ENCODE assay signal across 8 cellular contexts in the genomic region with DNA sequence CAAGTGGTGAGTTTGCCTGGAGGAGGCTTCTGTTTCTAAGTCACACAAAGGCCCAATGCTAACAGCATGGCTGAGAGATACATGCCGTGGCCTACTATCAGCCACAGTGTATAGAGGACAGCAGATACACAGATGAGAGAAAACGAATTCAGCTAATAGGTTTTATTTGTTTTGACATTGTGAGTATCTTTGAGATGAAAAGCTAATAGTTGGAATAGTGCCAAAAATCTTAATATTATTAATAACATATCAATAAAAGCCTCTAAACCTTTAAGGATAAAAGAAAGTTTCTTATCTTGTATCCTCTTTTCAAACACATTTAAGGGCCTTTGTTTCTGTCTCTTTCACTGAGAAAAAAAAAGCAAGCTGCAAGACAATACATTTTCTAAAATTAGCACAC. TPM values are rescaled to one million over a fixed set of nuclear protein-coding genes. Genes with fewer than 3 reads are reported as not detected.
"Had no signal": no experiment of that assay in that cellular context is flagged by ENCODE, and none has a peak within 500 bp of the region (broad histone marks: within the 10 kb centered on the region; RNA-seq: fewer than 3 reads in every experiment).

No MANE protein-coding gene starts in this region.

- ATAC-seq: GM12878 had no signal

- FAIRE-seq: G401.6, GM12878, GM12891, GM12892, GM18507, GM19239 had no signal

- H3K4me3 ChIP-seq: GM12878 had no signal

- DNase-seq: GDM1, GF-D8 had no signal

RNA-seq across cellular contexts. Expression of a gene that starts 30.5 kb away (rescaled TPM):
- total RNA-seq: GM12878 had no signal
